In genomic region chr5:96569770-96570169, GRCh38 we compare ENCODE assay signal across 30 cellular contexts.
DNase-seq lines count a peak whose midpoint lies in the region; ATAC-seq and TF ChIP-seq lines count a peak whose summit lies in the region.
"Had no signal": no experiment of that assay in that cellular context is flagged by ENCODE, and none has a peak within 500 bp of the region (broad histone marks: within the 10 kb centered on the region; RNA-seq: fewer than 3 reads in every experiment).

No MANE protein-coding gene starts in this region.

- peaks cover 16 to 62% (median 45%) of the 10 kb centered on the region in 10 experiments for H3K4me1 ChIP-seq in BLaER1 treated with 17β-estradiol and CSF1 and Interleukin-3, amounts not matched to agents 10 nM and 100 nM
- peaks cover 9% of the 10 kb centered on the region for H3K4me1 ChIP-seq in body of pancreas
- H3K4me1 ChIP-seq: Caco-2, neural progenitor cell, thyroid gland had no signal

- H3K27me3 Mint-ChIP-seq in nephron (ENCODE audit: low read depth) (no peaks in the 10 kb centered on the region), progenitor cell of endocrine pancreas (peaks cover 3% of the 10 kb centered on the region)
- H3K27me3 Mint-ChIP-seq in activated CD8-positive, alpha-beta memory T cell treated with anti-CD3 and anti-CD28 coated beads, Interleukin-2, amount 10 ng/mL, durations not matched to agents 7 days and 5 days: peaks cover 13% of the 10 kb centered on the region
- H3K27me3 Mint-ChIP-seq: activated CD8-positive, alpha-beta T cell treated with anti-CD3 and anti-CD28 coated beads for 36 hours had no signal

- no peak overlapping the region for H3K4me3 ChIP-seq in BLaER1 treated with 17β-estradiol and CSF1 and Interleukin-3, amounts not matched to agents 10 nM and 100 nM
- H3K4me3 ChIP-seq in body of pancreas: no peak overlapping the region
- H3K4me3 ChIP-seq: dorsolateral prefrontal cortex, gastrocnemius medialis, neural progenitor cell, thyroid gland, vagina had no signal

- TF ChIP-seq CTCF in body of pancreas (IDR thresholded peaks at IDR 0.05): no peak
- TF ChIP-seq CTCF in nephron (IDR thresholded peaks at IDR 0.05; ENCODE audit: unreplicated experiment in 3 of 3): no peak
- no peak for TF ChIP-seq CTCF in progenitor cell of endocrine pancreas (IDR thresholded peaks at IDR 0.05; ENCODE audit: unreplicated experiment)

- H3K27ac Mint-ChIP-seq in nephron: peak overlapping the region; percentile 43 to 69 (median 63)
- H3K27ac Mint-ChIP-seq in progenitor cell of endocrine pancreas: no peak overlapping the region
- no peak overlapping the region for H3K27ac Mint-ChIP-seq in activated CD8-positive, alpha-beta memory T cell treated with anti-CD3 and anti-CD28 coated beads, Interleukin-2, amount 10 ng/mL, durations not matched to agents 7 days and 5 days
- H3K27ac Mint-ChIP-seq: activated CD4-positive, alpha-beta T cell treated with anti-CD3 and anti-CD28 coated beads for 36 hours; activated CD8-positive, alpha-beta T cell treated with anti-CD3 and anti-CD28 coated beads for 36 hours; activated T-helper 17 cell treated with anti-CD3 and anti-CD28 coated beads, Interleukin-2, amount 50 U/mL, for 72 hours; neural progenitor cell had no signal

- WGBS in body of pancreas, 2 donors: 22 to 23% methylated on average over 4 of the region's 4 CpGs

- CTCF ChIA-PET in activated CD8-positive, alpha-beta memory T cell treated with anti-CD3 and anti-CD28 coated beads, Interleukin-2, amount 10 ng/mL, durations not matched to agents 7 days and 5 days (lab: Charles Lee): no interaction called here

- H4K20me1 ChIP-seq in BLaER1 treated with 17β-estradiol and CSF1 and Interleukin-3, amounts not matched to agents 10 nM and 100 nM: no peaks in the 10 kb centered on the region

- ATAC-seq in body of pancreas: peak; percentile 33
- ATAC-seq in HG02973 (IDR thresholded peaks at IDR 0.05; ENCODE audit: unreplicated experiment): no peak
- no peak for ATAC-seq in HG03097 (IDR thresholded peaks at IDR 0.05; ENCODE audit: low FRiP score, unreplicated experiment)
- no peak for ATAC-seq in activated CD8-positive, alpha-beta memory T cell treated with anti-CD3 and anti-CD28 coated beads, Interleukin-2, amount 10 ng/mL, durations not matched to agents 7 days and 5 days
- ATAC-seq: activated CD4-positive, alpha-beta T cell treated with anti-CD3 and anti-CD28 coated beads for 36 hours; activated CD8-positive, alpha-beta T cell treated with anti-CD3 and anti-CD28 coated beads for 36 hours; activated T-helper 17 cell treated with anti-CD3 and anti-CD28 coated beads, Interleukin-2, amount 50 U/mL, for 72 hours; gastrocnemius medialis; left colon; sciatic nerve had no signal

- intact Hi-C loops in body of pancreas (cut with DNase I): no loop called here

- no peak overlapping the region for H3K27ac ChIP-seq in BLaER1 treated with 17β-estradiol and CSF1 and Interleukin-3, amounts not matched to agents 10 nM and 100 nM
- peak overlapping the region in 1 of 4 donors; percentile 21 for H3K27ac ChIP-seq in body of pancreas
- H3K27ac ChIP-seq: C4-2B, dorsolateral prefrontal cortex, gastrocnemius medialis, neural progenitor cell, thyroid gland, vagina had no signal

- H3K9me3 ChIP-seq in BLaER1 treated with 17β-estradiol and CSF1 and Interleukin-3, amounts not matched to agents 10 nM and 100 nM (replicated peaks in 1 of 11): peaks cover 0 to 2% (median under 1%) of the 10 kb centered on the region in 11 experiments; a peak in 11 of 22 replicates
- H3K9me3 ChIP-seq in body of pancreas: no peaks in the 10 kb centered on the region
- H3K9me3 ChIP-seq: Caco-2, gastrocnemius medialis, thyroid gland, vagina had no signal

- no peaks in the 10 kb centered on the region for H3K36me3 ChIP-seq in BLaER1 treated with 17β-estradiol and CSF1 and Interleukin-3, amounts not matched to agents 10 nM and 100 nM
- no peaks in the 10 kb centered on the region for H3K36me3 ChIP-seq in body of pancreas (replicated peaks in 1 of 2; ENCODE audit: insufficient read depth in 1 of 2, low read depth in 2 of 2)
- H3K36me3 ChIP-seq: gastrocnemius medialis, neural progenitor cell, thyroid gland, vagina had no signal

- H3K9me3 Mint-ChIP-seq in nephron (no peaks in the 10 kb centered on the region), progenitor cell of endocrine pancreas (ENCODE audit: low read depth) (no peaks in the 10 kb centered on the region)
- H3K9me3 Mint-ChIP-seq in activated CD8-positive, alpha-beta memory T cell treated with anti-CD3 and anti-CD28 coated beads, Interleukin-2, amount 10 ng/mL, durations not matched to agents 7 days and 5 days (ENCODE audit: low read depth): peaks cover 5% of the 10 kb centered on the region
- H3K9me3 Mint-ChIP-seq: activated CD8-positive, alpha-beta T cell treated with anti-CD3 and anti-CD28 coated beads for 36 hours; activated T-helper 17 cell treated with anti-CD3 and anti-CD28 coated beads, Interleukin-2, amount 50 U/mL, for 72 hours; neural progenitor cell had no signal

- H3K36me3 Mint-ChIP-seq in nephron (ENCODE audit: low read depth) (no peaks in the 10 kb centered on the region), progenitor cell of endocrine pancreas (ENCODE audit: insufficient read depth) (no peaks in the 10 kb centered on the region)
- H3K36me3 Mint-ChIP-seq in activated CD8-positive, alpha-beta memory T cell treated with anti-CD3 and anti-CD28 coated beads, Interleukin-2, amount 10 ng/mL, durations not matched to agents 7 days and 5 days: no peaks in the 10 kb centered on the region
- H3K36me3 Mint-ChIP-seq: neural progenitor cell had no signal

- H3K27me3 ChIP-seq in BLaER1 treated with 17β-estradiol and CSF1 and Interleukin-3, amounts not matched to agents 10 nM and 100 nM: peaks cover 0 to 19% (median 0%) of the 10 kb centered on the region in 11 experiments; a peak in 3 of 22 replicates
- no peaks in the 10 kb centered on the region for H3K27me3 ChIP-seq in body of pancreas
- H3K27me3 ChIP-seq: dorsolateral prefrontal cortex, gastrocnemius medialis, neural progenitor cell, thyroid gland, vagina had no signal

- no peak for TF ChIP-seq POLR2A in body of pancreas (IDR thresholded peaks at IDR 0.05)

- DNase-seq in M059J (ENCODE audit: low read depth): peak; percentile 45
- peak in 1 of 4 donors; percentile 17 for DNase-seq in body of pancreas
- no peak for DNase-seq in progenitor cell of endocrine pancreas (ENCODE audit: low spot score, unreplicated experiment)
- DNase-seq in activated CD8-positive, alpha-beta memory T cell treated with anti-CD3 and anti-CD28 coated beads, Interleukin-2, amount 10 ng/mL, durations not matched to agents 7 days and 5 days: no peak
- DNase-seq: activated CD4-positive, alpha-beta T cell treated with anti-CD3 and anti-CD28 coated beads for 36 hours; activated CD8-positive, alpha-beta T cell treated with anti-CD3 and anti-CD28 coated beads for 36 hours; activated naive CD4-positive, alpha-beta T cell treated with anti-CD3 and anti-CD28 coated beads, Interleukin-2, amount 50 U/mL, for 16 hours; Caco-2; DND-41; dorsolateral prefrontal cortex; gastrocnemius medialis; HCEC 1CT; hippocampal formation; left colon; NCI-H1694 treated with DMSO at 0.1 percent for 48 hours; NCI-H2227 treated with DMSO at 0.1 percent for 48 hours; NCI-H748 treated with DMSO at 0.1 percent for 48 hours; posterior cingulate gyrus; stimulated activated CD4-positive, alpha-beta T cell treated with anti-CD3 and anti-CD28 coated beads, Interleukin-12 subunit alpha, Interleukin-12 subunit beta, amount 100 ng/mL, for 4 hours; stimulated activated CD4-positive, alpha-beta T cell treated with anti-CD3 and anti-CD28 coated beads, Interleukin-2, amount 100 ng/mL, for 48 hours; thyroid gland had no signal

- H3K4me1 Mint-ChIP-seq in nephron (no peaks in the 10 kb centered on the region), progenitor cell of endocrine pancreas (ENCODE audit: low read depth) (no peaks in the 10 kb centered on the region)
- H3K4me1 Mint-ChIP-seq in activated CD8-positive, alpha-beta memory T cell treated with anti-CD3 and anti-CD28 coated beads, Interleukin-2, amount 10 ng/mL, durations not matched to agents 7 days and 5 days: peaks cover 22% of the 10 kb centered on the region

- no peak overlapping the region for H3K9ac ChIP-seq in BLaER1 treated with 17β-estradiol and CSF1 and Interleukin-3, amounts not matched to agents 10 nM and 100 nM
- H3K9ac ChIP-seq: neural progenitor cell had no signal

- peak overlapping the region in 8 of 11 experiments; percentile 24 to 87 (median 82); a peak in 14 of 22 replicates for H3K4me2 ChIP-seq in BLaER1 treated with 17β-estradiol and CSF1 and Interleukin-3, amounts not matched to agents 10 nM and 100 nM
- H3K4me2 ChIP-seq: neural progenitor cell had no signal

- H3K4me3 Mint-ChIP-seq in nephron (no peak overlapping the region), progenitor cell of endocrine pancreas (ENCODE audit: low read depth) (no peak overlapping the region)
- H3K4me3 Mint-ChIP-seq in activated CD8-positive, alpha-beta memory T cell treated with anti-CD3 and anti-CD28 coated beads, Interleukin-2, amount 10 ng/mL, durations not matched to agents 7 days and 5 days: no peak overlapping the region
- H3K4me3 Mint-ChIP-seq: activated CD4-positive, alpha-beta T cell treated with anti-CD3 and anti-CD28 coated beads for 36 hours; activated CD8-positive, alpha-beta T cell treated with anti-CD3 and anti-CD28 coated beads for 36 hours; activated T-helper 17 cell treated with anti-CD3 and anti-CD28 coated beads, Interleukin-2, amount 50 U/mL, for 72 hours; neural progenitor cell had no signal

Comparison
In these comparisons a context has a peak if more than half of its experiments do, and no peak if none do; other contexts are left out.
1. H3K27ac Mint-ChIP-seq: peak in nephron (3 of 3); none in progenitor cell of endocrine pancreas (single experiment) and activated CD8-positive, alpha-beta memory T cell treated with anti-CD3 and anti-CD28 coated beads, Interleukin-2, amount 10 ng/mL, durations not matched to agents 7 days and 5 days (single experiment).